In genomic region chr14:63745858-63746425, GRCh38 we compare ENCODE assay signal across 9 cellular contexts. TPM values are rescaled to one million over a fixed set of nuclear protein-coding genes. Genes with fewer than 3 reads are reported as not detected.
DNase-seq lines count a peak whose midpoint lies in the region; ATAC-seq and TF ChIP-seq lines count a peak whose summit lies in the region.
"Had no signal": no experiment of that assay in that cellular context is flagged by ENCODE, and none has a peak within 500 bp of the region (broad histone marks: within the 10 kb centered on the region; RNA-seq: fewer than 3 reads in every experiment).

No MANE protein-coding gene starts in this region.

- peak; percentile 26 to 66 for DNase-seq in NOMO-1 (lab: John Stamatoyannopoulos, UW; ENCODE audit: unreplicated experiment in 2 of 2)
- DNase-seq in lower lobe of right lung: peak; percentile 59
- DNase-seq in HEK293T (ENCODE audit: extremely low spot score): no peak
- DNase-seq in posterior vena cava (ENCODE audit: low spot score): no peak
- no peak for DNase-seq in NCI-H2227 treated with DMSO at 0.1 percent for 48 hours (lab: John Stamatoyannopoulos, UW)
- no peak for DNase-seq in posterior cingulate gyrus

- POLR2A ChIA-PET in HEK293T (lab: Yijun Ruan, JAX): no interaction called here

- no peaks in the 10 kb centered on the region for H3K9me3 ChIP-seq in lower lobe of right lung

- intact Hi-C loops in lower lobe of right lung (cut with DNase I) (no loop called here), posterior vena cava (cut with DNase I) (no loop called here), posterior cingulate gyrus (cut with DNase I) (no loop called here)

- TF ChIP-seq CTCF in lower lobe of right lung (IDR thresholded peaks at IDR 0.05): no peak

- no peak overlapping the region for H3K27ac ChIP-seq in lower lobe of right lung
- H3K27ac ChIP-seq: cardiac muscle cell had no signal

- CTCF ChIA-PET in HEK293T (lab: Yijun Ruan, JAX): no interaction called here

- no peaks in the 10 kb centered on the region for H3K27me3 ChIP-seq in lower lobe of right lung (ENCODE audit: low read depth)
- H3K27me3 ChIP-seq: cardiac muscle cell had no signal

- ATAC-seq in GM18868 (IDR thresholded peaks at IDR 0.05; ENCODE audit: unreplicated experiment): peak; percentile 70
- peak; percentile 76 for ATAC-seq in HG02610 (IDR thresholded peaks at IDR 0.05; ENCODE audit: unreplicated experiment)
- peak; percentile 36 to 61 for ATAC-seq in lower lobe of right lung

- no peak overlapping the region for H3K4me3 ChIP-seq in lower lobe of right lung
- H3K4me3 ChIP-seq: cardiac muscle cell had no signal

- no peaks in the 10 kb centered on the region for H3K36me3 ChIP-seq in lower lobe of right lung
- H3K36me3 ChIP-seq: cardiac muscle cell had no signal

- H3K4me1 ChIP-seq in lower lobe of right lung: no peaks in the 10 kb centered on the region

TF ChIP-seq in HEK293T, 16 proteins besides CTCF, POLR2A, EP300 and RAD21:
- no peak for TF ChIP-seq LEF1 (IDR thresholded peaks at IDR 0.05; ENCODE audit: borderline replicate concordance)
- no peak for TF ChIP-seq BHLHE40 (IDR thresholded peaks at IDR 0.05; ENCODE audit: borderline replicate concordance)
- TF ChIP-seq SUZ12 (IDR thresholded peaks at IDR 0.05): no peak
- TF ChIP-seq, protein P1, sequence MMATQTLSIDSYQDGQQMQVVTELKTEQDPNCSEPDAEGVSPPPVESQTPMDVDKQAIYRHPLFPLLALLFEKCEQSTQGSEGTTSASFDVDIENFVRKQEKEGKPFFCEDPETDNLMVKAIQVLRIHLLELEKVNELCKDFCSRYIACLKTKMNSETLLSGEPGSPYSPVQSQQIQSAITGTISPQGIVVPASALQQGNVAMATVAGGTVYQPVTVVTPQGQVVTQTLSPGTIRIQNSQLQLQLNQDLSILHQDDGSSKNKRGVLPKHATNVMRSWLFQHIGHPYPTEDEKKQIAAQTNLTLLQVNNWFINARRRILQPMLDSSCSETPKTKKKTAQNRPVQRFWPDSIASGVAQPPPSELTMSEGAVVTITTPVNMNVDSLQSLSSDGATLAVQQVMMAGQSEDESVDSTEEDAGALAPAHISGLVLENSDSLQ (IDR thresholded peaks at IDR 0.05): no peak
- no peak for TF ChIP-seq ELF4 (IDR thresholded peaks at IDR 0.05)
- no peak for TF ChIP-seq TARDBP (IDR thresholded peaks at IDR 0.05)
- TF ChIP-seq CTBP1 (IDR thresholded peaks at IDR 0.05; ENCODE audit: borderline replicate concordance): no peak
- TF ChIP-seq SP1 (IDR thresholded peaks at IDR 0.05): no peak
- TF ChIP-seq FOXM1 (IDR thresholded peaks at IDR 0.05; ENCODE audit: borderline replicate concordance): no peak
- no peak for TF ChIP-seq ARNT (IDR thresholded peaks at IDR 0.05)
- TF ChIP-seq NFRKB (IDR thresholded peaks at IDR 0.05): no peak
- TF ChIP-seq FOXK2 (IDR thresholded peaks at IDR 0.05): no peak
- no peak for TF ChIP-seq FOXA1 (IDR thresholded peaks at IDR 0.05)
- no peak for TF ChIP-seq L3MBTL2 (conservative IDR thresholded peaks at IDR 0.05)
- TF ChIP-seq ZNF384 (IDR thresholded peaks at IDR 0.05): no peak
- no peak for TF ChIP-seq HDGF (IDR thresholded peaks at IDR 0.05; ENCODE audit: borderline replicate concordance)

RNA-seq across cellular contexts. Expression of gene SGPP1, which starts 18.1 kb away (rescaled TPM):
- 20.8 TPM for total RNA-seq in lower lobe of right lung
- total RNA-seq in posterior vena cava: 10 to 100 TPM; 16.4 to 17.7 TPM

Comparison
In these comparisons a context has a peak if more than half of its experiments do, and no peak if none do; other contexts are left out.
1. DNase-seq: peak in NOMO-1 (2 of 2) and lower lobe of right lung (single experiment); none in HEK293T (single experiment), posterior vena cava (single experiment), NCI-H2227 treated with DMSO at 0.1 percent for 48 hours (single experiment) and posterior cingulate gyrus (0 of 10).
2. Peak in every context shown above with its lines, with median percentiles within 50 percentile points of each other: ATAC-seq.